In the genomic region with DNA sequence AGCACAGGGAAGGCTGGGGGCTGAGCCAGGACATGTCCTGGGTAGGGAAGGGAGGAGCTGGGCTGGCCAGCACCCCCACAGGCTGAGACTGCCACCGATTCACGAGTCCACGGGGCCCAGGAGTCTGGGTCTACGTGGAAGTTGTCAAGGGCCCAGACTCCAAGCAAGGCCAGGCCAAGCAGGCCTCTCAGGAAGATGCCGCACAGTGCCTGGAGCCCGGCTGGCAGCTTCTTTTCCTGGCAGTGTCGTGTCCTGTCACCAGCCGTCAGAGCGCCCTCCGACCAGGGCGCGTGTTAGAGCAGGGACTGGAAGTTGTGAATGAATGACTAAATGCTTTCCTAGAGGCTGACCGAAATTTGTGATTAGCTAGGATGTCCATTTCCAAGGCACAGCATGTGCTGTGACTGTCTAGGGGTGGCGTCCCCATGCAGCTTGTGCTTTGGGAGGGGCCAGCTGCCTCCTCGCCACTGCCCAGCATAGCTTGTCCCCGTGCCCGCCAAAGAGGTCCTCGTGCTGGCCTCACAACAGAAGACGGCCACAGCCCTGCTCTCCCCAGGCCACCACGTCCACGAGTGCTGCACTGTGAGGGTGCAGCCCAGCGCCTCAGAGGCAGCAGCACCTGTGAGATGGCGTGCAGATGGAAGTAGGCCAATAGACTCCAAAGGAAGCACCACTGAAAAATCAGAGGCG, we compare ENCODE assay signal across 16 cellular contexts.
DNase-seq lines count a peak whose midpoint lies in the region; ATAC-seq, FAIRE-seq and TF ChIP-seq lines count a peak whose summit lies in the region.
"Had no signal": no experiment of that assay in that cellular context is flagged by ENCODE, and none has a peak within 500 bp of the region (broad histone marks: within the 10 kb centered on the region; RNA-seq: fewer than 3 reads in every experiment).

No MANE protein-coding gene starts in this region.

- H3K27ac ChIP-seq in H9 (ENCODE audit: insufficient read length, low read depth, low read length), result no peak overlapping the region
- H3K27ac ChIP-seq in kidney (ENCODE audit: low read depth in 2 of 2, low read length in 2 of 2), result no peak overlapping the region
- no peak overlapping the region for H3K27ac ChIP-seq in smooth muscle cell (ENCODE audit: low read depth)

- H4K8ac ChIP-seq in H9 (replicated peaks; ENCODE audit: insufficient read length, low read depth, low read length), result no peak overlapping the region

- no peak overlapping the region; the same call in 1 of the 2 replicates for H3K4ac ChIP-seq in H9 (ENCODE audit: low read depth, low read length)

- no peak overlapping the region for H2BK120ac ChIP-seq in H9 (ENCODE audit: low read depth, low read length, poor library complexity, severe bottlenecking)

- 0 out of 2 replicates have a peak, but pooled peaks cover 3% of the 10 kb centered on the region for H3K4me1 ChIP-seq in H9 (ENCODE audit: insufficient read depth, low read length)
- no peaks in the 10 kb centered on the region for H3K4me1 ChIP-seq in kidney (ENCODE audit: control insufficient read depth in 1 of 2, insufficient read depth in 1 of 2, low read depth in 1 of 2, low read length in 2 of 2)
- no peaks in the 10 kb centered on the region for H3K4me1 ChIP-seq in smooth muscle cell (ENCODE audit: low read depth)

- H3K56ac ChIP-seq in H9 (ENCODE audit: insufficient read length, low read depth, low read length), result no peak overlapping the region

- H3K27me3 ChIP-seq in H9 (ENCODE audit: insufficient read depth, low read length), result no peaks in the 10 kb centered on the region
- no peaks in the 10 kb centered on the region for H3K27me3 ChIP-seq in smooth muscle cell (ENCODE audit: low read depth)
- H3K27me3 ChIP-seq: BLaER1 treated with 17β-estradiol and CSF1 and Interleukin-3, amounts not matched to agents 10 nM and 100 nM had no signal

- H3K23me2 ChIP-seq in H9 (ENCODE audit: insufficient read length, low read depth, low read length, poor library complexity, severe bottlenecking), result no peaks in the 10 kb centered on the region

- no peak overlapping the region for H2BK15ac ChIP-seq in H9 (ENCODE audit: low read depth, low read length)

- H3K9ac ChIP-seq in H9 (ENCODE audit: extremely low read depth, insufficient read length, low read length) (no peak overlapping the region), kidney (ENCODE audit: low read length in 2 of 2) (no peak overlapping the region), smooth muscle cell (ENCODE audit: low read depth) (no peak overlapping the region)

- no peak overlapping the region for H2AK5ac ChIP-seq in H9 (ENCODE audit: insufficient read length, low read length)

- no peaks in the 10 kb centered on the region for H3F3A ChIP-seq in smooth muscle cell (ENCODE audit: low read depth)

- no peak overlapping the region for H2BK20ac ChIP-seq in H9 (ENCODE audit: low read depth, low read length, poor library complexity, severe bottlenecking)

- H3K4me3 Mint-ChIP-seq in activated T-cell treated with anti-CD3 and anti-CD28 coated beads, Interleukin-2, amount 50 U/mL, for 24 hours, result no peak overlapping the region
- no peak overlapping the region for H3K4me3 Mint-ChIP-seq in activated T-cell treated with anti-CD3 and anti-CD28 coated beads, Interleukin-2, amount 50 U/mL, for 72 hours
- H3K4me3 Mint-ChIP-seq in H9, result no peak overlapping the region
- no peak overlapping the region for H3K4me3 Mint-ChIP-seq in stimulated activated effector memory CD8-positive, alpha-beta T cell treated with anti-CD3 and anti-CD28 coated beads, Interleukin-12 subunit alpha, Interleukin-12 subunit beta, amount 100 ng/mL, for 72 hours
- H3K4me3 Mint-ChIP-seq: CD4-positive, CD25-positive, alpha-beta regulatory T cell had no signal

- H3K18ac ChIP-seq in H9 (ENCODE audit: insufficient read length, low read depth, low read length), result no peak overlapping the region

- no peaks in the 10 kb centered on the region for H3K79me1 ChIP-seq in H9 (ENCODE audit: insufficient read depth, low read depth, low read length, poor library complexity, severe bottlenecking)

- no peaks in the 10 kb centered on the region for H3K9me3 ChIP-seq in H9 (ENCODE audit: control insufficient read depth, low read depth, low read length)
- no peaks in the 10 kb centered on the region for H3K9me3 ChIP-seq in kidney (ENCODE audit: control insufficient read depth in 1 of 2, low read length in 2 of 2)
- no peaks in the 10 kb centered on the region for H3K9me3 ChIP-seq in smooth muscle cell (replicated peaks; ENCODE audit: low read depth)

- H4K5ac ChIP-seq in H9 (ENCODE audit: insufficient read length, low read depth, low read length), result no peak overlapping the region

- TF ChIP-seq CTCF in H9 (conservative IDR thresholded peaks at IDR 0.05) (no peak), kidney (IDR thresholded peaks at IDR 0.05; ENCODE audit: borderline replicate concordance, extremely low read depth, insufficient read depth) (no peak), smooth muscle cell (IDR thresholded peaks at IDR 0.05; ENCODE audit: borderline replicate concordance, insufficient read depth, poor library complexity, severe bottlenecking) (no peak)

- intact Hi-C loops in kidney (cut with DNase I), result no loop called here

- DNase-seq in activated T-cell treated with anti-CD3 and anti-CD28 coated beads, Interleukin-2, amount 50 U/mL, for 24 hours, result peak; percentile 14
- no peak for DNase-seq in activated T-cell treated with anti-CD3 and anti-CD28 coated beads, Interleukin-2, amount 50 U/mL, for 72 hours
- DNase-seq in H9 (peak; percentile 23), kidney (peak; percentile 51), smooth muscle cell (lab: John Stamatoyannopoulos, UW; ENCODE audit: unreplicated experiment) (no peak)
- peak; percentile 18 for DNase-seq in stimulated activated CD8-positive, alpha-beta memory T cell treated with anti-CD3 and anti-CD28 coated beads, Interleukin-4, amount 100 ng/mL, for 48 hours
- DNase-seq in stimulated activated effector memory CD8-positive, alpha-beta T cell treated with anti-CD3 and anti-CD28 coated beads, Interleukin-12 subunit alpha, Interleukin-12 subunit beta, amount 100 ng/mL, for 72 hours (ENCODE audit: low spot score in 2 of 2), result no peak
- DNase-seq: 8988T; AML-193; CD4-positive, CD25-positive, alpha-beta regulatory T cell; DMS53 had no signal

- H3K4me1 Mint-ChIP-seq in activated T-cell treated with anti-CD3 and anti-CD28 coated beads, Interleukin-2, amount 50 U/mL, for 24 hours (ENCODE audit: low read depth), result peaks cover 9% of the 10 kb centered on the region
- H3K4me1 Mint-ChIP-seq in activated T-cell treated with anti-CD3 and anti-CD28 coated beads, Interleukin-2, amount 50 U/mL, for 72 hours (ENCODE audit: low read depth), result no peaks in the 10 kb centered on the region
- H3K4me1 Mint-ChIP-seq in H9, result peaks cover 22 to 34% of the 10 kb centered on the region in 2 experiments
- peaks cover 8% of the 10 kb centered on the region for H3K4me1 Mint-ChIP-seq in stimulated activated effector memory CD8-positive, alpha-beta T cell treated with anti-CD3 and anti-CD28 coated beads, Interleukin-12 subunit alpha, Interleukin-12 subunit beta, amount 100 ng/mL, for 72 hours
- H3K4me1 Mint-ChIP-seq: CD4-positive, CD25-positive, alpha-beta regulatory T cell had no signal

- H3K4me2 ChIP-seq in H9 (ENCODE audit: insufficient read depth, insufficient read length, low read length) (no peak overlapping the region), smooth muscle cell (no peak overlapping the region)

- H3K79me2 ChIP-seq in H9 (ENCODE audit: insufficient read depth, low read length) (no peaks in the 10 kb centered on the region), smooth muscle cell (ENCODE audit: low read depth) (no peaks in the 10 kb centered on the region)

- no CpG with 5 or more reads among the region's 24 CpGs for WGBS in H9 (ENCODE audit: extremely low coverage, insufficient read length, low lambda C conversion rate)
- 97% methylated on average over 24 of the region's 24 CpGs for WGBS in smooth muscle cell (ENCODE audit: low lambda C conversion rate)

- H4K91ac ChIP-seq in H9 (ENCODE audit: insufficient read length, low read depth, low read length), result no peak overlapping the region

- H3T11ph ChIP-seq in H9 (ENCODE audit: low read length), result no peak overlapping the region

- no peak overlapping the region for H2AFZ ChIP-seq in H9 (ENCODE audit: low read length)
- H2AFZ ChIP-seq in smooth muscle cell (ENCODE audit: low read depth), result no peak overlapping the region

- H3K27me3 Mint-ChIP-seq in activated T-cell treated with anti-CD3 and anti-CD28 coated beads, Interleukin-2, amount 50 U/mL, for 24 hours, result no peaks in the 10 kb centered on the region
- no peaks in the 10 kb centered on the region for H3K27me3 Mint-ChIP-seq in activated T-cell treated with anti-CD3 and anti-CD28 coated beads, Interleukin-2, amount 50 U/mL, for 72 hours (ENCODE audit: low read depth)
- no peaks in the 10 kb centered on the region for H3K27me3 Mint-ChIP-seq in H9 (ENCODE audit: low read depth)

- H3K36me3 ChIP-seq in kidney (ENCODE audit: control insufficient read depth in 1 of 2, insufficient read depth in 2 of 2, low read length in 2 of 2) (no peaks in the 10 kb centered on the region), smooth muscle cell (ENCODE audit: low read depth) (no peaks in the 10 kb centered on the region)

- H2BK12ac ChIP-seq in H9 (ENCODE audit: insufficient read length, low read depth, low read length), result no peak overlapping the region

- no peak overlapping the region for H3K23ac ChIP-seq in H9 (ENCODE audit: insufficient read length, low read depth, low read length)

- H2BK5ac ChIP-seq in H9 (ENCODE audit: insufficient read length, low read length), result no peak overlapping the region

- H4K20me1 ChIP-seq in H9 (ENCODE audit: control insufficient read depth, insufficient read depth, insufficient read length), result no peaks in the 10 kb centered on the region
- H4K20me1 ChIP-seq in smooth muscle cell (ENCODE audit: low read depth), result no peaks in the 10 kb centered on the region

- no peak for FAIRE-seq in kidney (lab: Jason Lieb, UNC)
- FAIRE-seq: H54, HepG2, HTR-8/SVneo had no signal

- no peak overlapping the region; the same call in 1 of the 2 replicates for H3K14ac ChIP-seq in H9 (ENCODE audit: insufficient read depth, low read length)

- no peaks in the 10 kb centered on the region for H3K36me3 Mint-ChIP-seq in activated T-cell treated with anti-CD3 and anti-CD28 coated beads, Interleukin-2, amount 50 U/mL, for 24 hours (ENCODE audit: low read depth)
- peaks cover 3 to 8% of the 10 kb centered on the region in 2 donors for H3K36me3 Mint-ChIP-seq in activated T-cell treated with anti-CD3 and anti-CD28 coated beads, Interleukin-2, amount 50 U/mL, for 72 hours (ENCODE audit: insufficient read depth in 2 of 2)
- H3K36me3 Mint-ChIP-seq in H9 (ENCODE audit: insufficient read depth in 1 of 3, low read depth in 3 of 3), result peaks cover 0 to 5% (median 0%) of the 10 kb centered on the region in 3 experiments; a peak in 4 of 7 replicates
- H3K36me3 Mint-ChIP-seq in stimulated activated effector memory CD8-positive, alpha-beta T cell treated with anti-CD3 and anti-CD28 coated beads, Interleukin-12 subunit alpha, Interleukin-12 subunit beta, amount 100 ng/mL, for 72 hours, result no peaks in the 10 kb centered on the region
- H3K36me3 Mint-ChIP-seq: CD4-positive, CD25-positive, alpha-beta regulatory T cell had no signal

- H3K9me3 Mint-ChIP-seq in activated T-cell treated with anti-CD3 and anti-CD28 coated beads, Interleukin-2, amount 50 U/mL, for 24 hours, result no peaks in the 10 kb centered on the region
- peaks cover 0 to 4% of the 10 kb centered on the region in 2 donors for H3K9me3 Mint-ChIP-seq in activated T-cell treated with anti-CD3 and anti-CD28 coated beads, Interleukin-2, amount 50 U/mL, for 72 hours
- H3K9me3 Mint-ChIP-seq in H9, result peaks cover 0 to 5% of the 10 kb centered on the region in 2 experiments; a peak in 3 of 5 replicates
- H3K9me3 Mint-ChIP-seq in stimulated activated effector memory CD8-positive, alpha-beta T cell treated with anti-CD3 and anti-CD28 coated beads, Interleukin-12 subunit alpha, Interleukin-12 subunit beta, amount 100 ng/mL, for 72 hours, result no peaks in the 10 kb centered on the region

- H3K27ac Mint-ChIP-seq in activated T-cell treated with anti-CD3 and anti-CD28 coated beads, Interleukin-2, amount 50 U/mL, for 24 hours, result no peak overlapping the region
- H3K27ac Mint-ChIP-seq in activated T-cell treated with anti-CD3 and anti-CD28 coated beads, Interleukin-2, amount 50 U/mL, for 72 hours, result no peak overlapping the region
- H3K27ac Mint-ChIP-seq in H9, result peak overlapping the region in 2 of 3 experiments; percentile 35 to 57; a peak in 2 of 7 replicates
- no peak overlapping the region for H3K27ac Mint-ChIP-seq in stimulated activated effector memory CD8-positive, alpha-beta T cell treated with anti-CD3 and anti-CD28 coated beads, Interleukin-12 subunit alpha, Interleukin-12 subunit beta, amount 100 ng/mL, for 72 hours
- H3K27ac Mint-ChIP-seq: CD4-positive, CD25-positive, alpha-beta regulatory T cell had no signal

- no peak overlapping the region for H3K4me3 ChIP-seq in kidney (ENCODE audit: low read length in 2 of 2)
- H3K4me3 ChIP-seq in smooth muscle cell, result no peak overlapping the region
- H3K4me3 ChIP-seq: BLaER1 treated with 17β-estradiol and CSF1 and Interleukin-3, amounts not matched to agents 10 nM and 100 nM had no signal

- ATAC-seq in activated T-cell treated with anti-CD3 and anti-CD28 coated beads, Interleukin-2, amount 50 U/mL, for 72 hours (replicated peaks in 1 of 2), result no peak
- no peak for ATAC-seq in HG02981 (IDR thresholded peaks at IDR 0.05; ENCODE audit: unreplicated experiment)
- ATAC-seq in stimulated activated effector memory CD8-positive, alpha-beta T cell treated with anti-CD3 and anti-CD28 coated beads, Interleukin-12 subunit alpha, Interleukin-12 subunit beta, amount 100 ng/mL, for 72 hours, result no peak
- ATAC-seq: HepG2 had no signal

Comparison
In these comparisons a context has a peak if more than half of its experiments do, and no peak if none do; other contexts are left out.
1. DNase-seq: peak in activated T-cell treated with anti-CD3 and anti-CD28 coated beads, Interleukin-2, amount 50 U/mL, for 24 hours (single experiment), H9 (single experiment), kidney (single experiment) and stimulated activated CD8-positive, alpha-beta memory T cell treated with anti-CD3 and anti-CD28 coated beads, Interleukin-4, amount 100 ng/mL, for 48 hours (single experiment); none in activated T-cell treated with anti-CD3 and anti-CD28 coated beads, Interleukin-2, amount 50 U/mL, for 72 hours (0 of 2), smooth muscle cell (single experiment) and stimulated activated effector memory CD8-positive, alpha-beta T cell treated with anti-CD3 and anti-CD28 coated beads, Interleukin-12 subunit alpha, Interleukin-12 subunit beta, amount 100 ng/mL, for 72 hours (0 of 2).
2. H3K27ac Mint-ChIP-seq: peak in H9 (2 of 3); none in activated T-cell treated with anti-CD3 and anti-CD28 coated beads, Interleukin-2, amount 50 U/mL, for 24 hours (single experiment), activated T-cell treated with anti-CD3 and anti-CD28 coated beads, Interleukin-2, amount 50 U/mL, for 72 hours (single experiment) and stimulated activated effector memory CD8-positive, alpha-beta T cell treated with anti-CD3 and anti-CD28 coated beads, Interleukin-12 subunit alpha, Interleukin-12 subunit beta, amount 100 ng/mL, for 72 hours (single experiment).